9 cellular contexts compared by ENCODE assay signal in the genomic region with DNA sequence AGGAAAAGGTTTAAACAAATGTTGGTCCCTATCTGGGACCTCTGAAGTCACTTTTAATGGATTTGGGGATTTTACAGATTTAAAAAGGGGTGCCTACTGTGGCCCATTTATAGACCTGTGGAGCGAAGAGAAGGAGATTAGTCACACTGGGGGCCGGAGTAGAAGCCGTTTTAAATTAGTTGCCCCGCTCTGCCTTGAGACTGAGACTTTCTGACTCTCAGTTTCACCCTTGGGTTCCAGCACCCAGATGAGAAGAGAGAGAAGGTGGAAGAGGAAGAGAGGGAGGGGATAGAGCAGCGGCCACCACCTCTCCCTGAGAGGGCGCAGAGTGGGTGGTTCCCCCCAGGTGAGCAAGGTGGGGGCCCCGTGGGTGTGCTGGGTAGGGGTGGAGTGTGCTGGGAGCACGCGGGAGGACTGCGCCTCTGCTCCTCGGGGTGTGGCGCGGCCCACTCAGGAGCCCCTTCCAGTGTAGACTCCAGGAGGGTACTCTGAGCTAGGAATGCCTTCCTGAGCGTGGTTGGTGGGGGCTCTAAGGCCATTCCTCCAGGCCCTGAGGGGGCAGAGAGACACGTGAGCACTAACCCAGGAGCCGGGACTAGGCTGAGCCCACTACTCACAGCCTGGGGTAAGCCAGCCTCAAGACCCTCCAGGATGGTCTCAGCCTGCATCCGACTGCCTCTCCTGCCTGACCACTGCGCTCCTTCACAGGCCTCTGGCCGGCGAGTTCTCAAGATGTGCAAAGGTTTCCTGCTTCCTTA. TPM values are rescaled to one million over a fixed set of nuclear protein-coding genes. Genes with fewer than 3 reads are reported as not detected.
DNase-seq lines count a peak whose midpoint lies in the region; ATAC-seq and TF ChIP-seq lines count a peak whose summit lies in the region.
"Had no signal": no experiment of that assay in that cellular context is flagged by ENCODE, and none has a peak within 500 bp of the region (broad histone marks: within the 10 kb centered on the region; RNA-seq: fewer than 3 reads in every experiment).

No MANE protein-coding gene starts in this region.

- TF ChIP-seq CTCF in SU-DHL-6 (IDR thresholded peaks at IDR 0.05; ENCODE audit: insufficient read depth, low read length, poor library complexity, severe bottlenecking): no peak

- H3K4me2 ChIP-seq in SU-DHL-6 (ENCODE audit: low read depth, low read length, poor library complexity, severe bottlenecking): peak overlapping the region; percentile 48

- DNase-seq in activated CD4-positive, alpha-beta T cell treated with anti-CD3 and anti-CD28 coated beads, Interleukin-2, amount 10 ng/mL, durations not matched to agents 7 days and 5 days: no peak
- DNase-seq in activated CD4-positive, alpha-beta T cell treated with anti-CD3 and anti-CD28 coated beads, Interleukin-2, amount 50 U/mL, for 1 hour: no peak
- no peak for DNase-seq in erythroblast (lab: John Stamatoyannopoulos, UW)
- DNase-seq in effector CD8-positive, alpha-beta T cell (lab: John Stamatoyannopoulos, UW): no peak
- DNase-seq: HCEC 1CT had no signal

- no peaks in the 10 kb centered on the region for H3K9me3 Mint-ChIP-seq in activated CD4-positive, alpha-beta T cell treated with anti-CD3 and anti-CD28 coated beads, Interleukin-2, amount 10 ng/mL, durations not matched to agents 7 days and 5 days

- peaks cover 6% of the 10 kb centered on the region for H3K4me1 Mint-ChIP-seq in activated CD4-positive, alpha-beta T cell treated with anti-CD3 and anti-CD28 coated beads, Interleukin-2, amount 10 ng/mL, durations not matched to agents 7 days and 5 days

- no peak for ATAC-seq in HG02763 (IDR thresholded peaks at IDR 0.05; ENCODE audit: unreplicated experiment)

- H3K36me3 ChIP-seq in SU-DHL-6 (ENCODE audit: low read length) (no peaks in the 10 kb centered on the region), iPS-15b (ENCODE audit: control insufficient read depth, insufficient read depth, low read length) (no peaks in the 10 kb centered on the region), skeletal muscle tissue (ENCODE audit: control insufficient read depth in 3 of 3, insufficient read depth in 3 of 3, low read length in 3 of 3) (no peaks in the 10 kb centered on the region)

- peaks cover 16% of the 10 kb centered on the region for H3K27me3 Mint-ChIP-seq in activated CD4-positive, alpha-beta T cell treated with anti-CD3 and anti-CD28 coated beads, Interleukin-2, amount 10 ng/mL, durations not matched to agents 7 days and 5 days

- no peaks in the 10 kb centered on the region for H3K4me1 ChIP-seq in iPS-15b (ENCODE audit: control insufficient read depth, insufficient read depth, low read length)
- H3K4me1 ChIP-seq in skeletal muscle tissue (ENCODE audit: control insufficient read depth in 3 of 3, insufficient read depth in 3 of 3, low read length in 3 of 3): peaks cover 4 to 5% (median 4%) of the 10 kb centered on the region in 3 donors

- no peak overlapping the region for H2AFZ ChIP-seq in SU-DHL-6 (ENCODE audit: low read depth, low read length, severe bottlenecking)

- no peaks in the 10 kb centered on the region for H3K9me3 ChIP-seq in SU-DHL-6 (ENCODE audit: insufficient read depth, low read length)
- no peaks in the 10 kb centered on the region for H3K9me3 ChIP-seq in iPS-15b (ENCODE audit: control insufficient read depth, insufficient read depth, low read length)
- no peaks in the 10 kb centered on the region for H3K9me3 ChIP-seq in skeletal muscle tissue (ENCODE audit: control insufficient read depth in 3 of 3, low read length in 3 of 3)

- CTCF ChIA-PET in activated CD4-positive, alpha-beta T cell treated with anti-CD3 and anti-CD28 coated beads, Interleukin-2, amount 10 ng/mL, durations not matched to agents 7 days and 5 days (lab: Charles Lee): interaction anchor here (1.1 kb wide), 1 partner anchor 110 kb away, joined by 3 read pairs; no protein-coding TSS in a partner anchor

- no peak overlapping the region for H3K9ac ChIP-seq in SU-DHL-6 (ENCODE audit: low read length)
- H3K9ac ChIP-seq in iPS-15b (ENCODE audit: low read depth, low read length): no peak overlapping the region
- peak overlapping the region in 2 of 3 donors; percentile 5 to 59 for H3K9ac ChIP-seq in skeletal muscle tissue (ENCODE audit: low read depth in 1 of 3, low read length in 3 of 3)

- no peaks in the 10 kb centered on the region for H3K36me3 Mint-ChIP-seq in activated CD4-positive, alpha-beta T cell treated with anti-CD3 and anti-CD28 coated beads, Interleukin-2, amount 10 ng/mL, durations not matched to agents 7 days and 5 days (ENCODE audit: low read depth)

- H3K4me3 ChIP-seq in SU-DHL-6 (ENCODE audit: insufficient read depth, low read length, poor library complexity, severe bottlenecking): no peak overlapping the region
- H3K4me3 ChIP-seq in iPS-15b (ENCODE audit: low read depth, low read length): peak overlapping the region; percentile 64
- H3K4me3 ChIP-seq in skeletal muscle tissue (ENCODE audit: low read length in 3 of 3): peak overlapping the region in 1 of 3 donors; percentile 62

- H3K27me3 ChIP-seq in SU-DHL-6 (ENCODE audit: low read length) (no peaks in the 10 kb centered on the region), iPS-15b (ENCODE audit: control insufficient read depth, insufficient read depth, low read length) (peaks cover 17% of the 10 kb centered on the region), skeletal muscle tissue (ENCODE audit: control insufficient read depth in 3 of 3, insufficient read depth in 3 of 3, low read length in 3 of 3) (peaks cover 5 to 11% (median 10%) of the 10 kb centered on the region in 3 donors)

- H3K27ac Mint-ChIP-seq in activated CD4-positive, alpha-beta T cell treated with anti-CD3 and anti-CD28 coated beads, Interleukin-2, amount 10 ng/mL, durations not matched to agents 7 days and 5 days: no peak overlapping the region

- TF ChIP-seq POLR2A in erythroblast (IDR thresholded peaks at IDR 0.05; ENCODE audit: low read length): no peak

- no peaks in the 10 kb centered on the region for H3F3A ChIP-seq in SU-DHL-6 (ENCODE audit: insufficient read depth)

- H3K27ac ChIP-seq in SU-DHL-6 (ENCODE audit: low read depth, low read length) (no peak overlapping the region), skeletal muscle tissue (ENCODE audit: low read depth, low read length) (no peak overlapping the region)

- H3K4me3 Mint-ChIP-seq in activated CD4-positive, alpha-beta T cell treated with anti-CD3 and anti-CD28 coated beads, Interleukin-2, amount 10 ng/mL, durations not matched to agents 7 days and 5 days: peak overlapping the region; percentile 17

- no peaks in the 10 kb centered on the region for H3K9me2 ChIP-seq in SU-DHL-6 (replicated peaks; ENCODE audit: insufficient read depth, low read length)

- POLR2A ChIA-PET in activated CD4-positive, alpha-beta T cell treated with anti-CD3 and anti-CD28 coated beads, Interleukin-2, amount 10 ng/mL, durations not matched to agents 7 days and 5 days (lab: Charles Lee): no interaction called here

- no peaks in the 10 kb centered on the region for H4K20me1 ChIP-seq in SU-DHL-6 (ENCODE audit: low read depth, low read length)

- H3K79me2 ChIP-seq in SU-DHL-6 (ENCODE audit: insufficient read depth, low read length): no peaks in the 10 kb centered on the region

RNA-seq across cellular contexts. Expression of a gene that starts 32.6 kb away (rescaled TPM):
- total RNA-seq in activated CD4-positive, alpha-beta T cell treated with anti-CD3 and anti-CD28 coated beads, Interleukin-2, amount 10 ng/mL, durations not matched to agents 7 days and 5 days: not detected
- total RNA-seq in skeletal muscle tissue: 1.6 TPM

Comparison
In these comparisons a context has a peak if more than half of its experiments do, and no peak if none do; other contexts are left out.
1. H3K9ac ChIP-seq: peak in skeletal muscle tissue (2 of 3); none in SU-DHL-6 (single experiment) and iPS-15b (single experiment).